Comparison of ENCODE assay signal across 24 cellular contexts in genomic region chrX:39311646-39312045, GRCh38.
DNase-seq lines count a peak whose midpoint lies in the region; ATAC-seq, FAIRE-seq and TF ChIP-seq lines count a peak whose summit lies in the region.
"Had no signal": no experiment of that assay in that cellular context is flagged by ENCODE, and none has a peak within 500 bp of the region (broad histone marks: within the 10 kb centered on the region; RNA-seq: fewer than 3 reads in every experiment).

No MANE protein-coding gene starts in this region.

- H3K27ac ChIP-seq in BLaER1 (peak overlapping the region; percentile 62), endothelial cell of umbilical vein (ENCODE audit: insufficient read depth, low read depth, low read length) (no peak overlapping the region)
- peak overlapping the region; percentile 93 for H3K27ac ChIP-seq in CD4-positive, CD25-positive, alpha-beta regulatory T cell (ENCODE audit: insufficient read depth, low read length, poor library complexity, severe bottlenecking)
- H3K27ac ChIP-seq: cardiac muscle cell, GM23248, stomach, transverse colon had no signal

- FAIRE-seq in endothelial cell of umbilical vein (lab: Jason Lieb, UNC) = no peak
- FAIRE-seq in H54 (lab: Jason Lieb, UNC) = no peak

- H3K9ac ChIP-seq in BLaER1 (no peak overlapping the region), endothelial cell of umbilical vein (replicated peaks; ENCODE audit: extremely low read depth, insufficient read depth, low read length) (no peak overlapping the region)
- H3K9ac ChIP-seq: GM23248, SK-N-SH had no signal

- POLR2A ChIA-PET in endothelial cell of umbilical vein (lab: Charles Lee) = no interaction called here

- no TSS peak for BruUV-seq in endothelial cell of umbilical vein (replicated peaks; lab: Mats Ljungman, UMichigan)

- dilution Hi-C loops in endothelial cell of umbilical vein (cut with MboI; ENCODE audit: extremely low pct_ligation_motif_present, low sequenced_read_pairs) = no loop called here

- peak overlapping the region; percentile 99 to 100 (median 99) for H3K27ac Mint-ChIP-seq in CD4-positive, CD25-positive, alpha-beta regulatory T cell
- H3K27ac Mint-ChIP-seq in T-helper 2 cell treated with Interferon-gamma antibody and Interleukin-4, amounts not matched to agents 5 μg/mL and 100 μg/mL, for 36 hours = peak overlapping the region; percentile 98
- H3K27ac Mint-ChIP-seq: WTC11 had no signal

- CTCF ChIA-PET in endothelial cell of umbilical vein (lab: Charles Lee) = no interaction called here

- H4K20me1 ChIP-seq in BLaER1 (no peaks in the 10 kb centered on the region), endothelial cell of umbilical vein (replicated peaks; ENCODE audit: control insufficient read depth, extremely low read depth, insufficient read depth, low read length) (no peaks in the 10 kb centered on the region)

- peaks cover 0 to 7% (median 0%) of the 10 kb centered on the region in 7 donors for H3K9me3 Mint-ChIP-seq in CD4-positive, CD25-positive, alpha-beta regulatory T cell
- peaks cover 4% of the 10 kb centered on the region for H3K9me3 Mint-ChIP-seq in T-helper 2 cell treated with Interferon-gamma antibody and Interleukin-4, amounts not matched to agents 5 μg/mL and 100 μg/mL, for 36 hours

- peaks cover 23% of the 10 kb centered on the region for H3K36me3 Mint-ChIP-seq in CD4-positive, CD25-positive, alpha-beta regulatory T cell
- peaks cover 27% of the 10 kb centered on the region for H3K36me3 Mint-ChIP-seq in T-helper 2 cell treated with Interferon-gamma antibody and Interleukin-4, amounts not matched to agents 5 μg/mL and 100 μg/mL, for 36 hours (ENCODE audit: low read depth)
- H3K36me3 Mint-ChIP-seq: WTC11 had no signal

- intact Hi-C loops in endothelial cell of umbilical vein (cut with micrococcal nuclease) = no loop called here

- H3K9me3 ChIP-seq in BLaER1 (no peaks in the 10 kb centered on the region), endothelial cell of umbilical vein (replicated peaks; ENCODE audit: control insufficient read depth, insufficient read depth, low read length) (no peaks in the 10 kb centered on the region)
- H3K9me3 ChIP-seq in CD4-positive, CD25-positive, alpha-beta regulatory T cell (ENCODE audit: control insufficient read depth in 2 of 2, low read length in 2 of 2) = no peaks in the 10 kb centered on the region
- H3K9me3 ChIP-seq: SK-N-SH, transverse colon had no signal

- H3K4me1 ChIP-seq in BLaER1 = peaks cover 66% of the 10 kb centered on the region
- H3K4me1 ChIP-seq in CD4-positive, CD25-positive, alpha-beta regulatory T cell (ENCODE audit: control insufficient read depth, insufficient read depth, low read length, poor library complexity, severe bottlenecking) = peaks cover 59% of the 10 kb centered on the region
- H3K4me1 ChIP-seq in endothelial cell of umbilical vein (ENCODE audit: control insufficient read depth, extremely low read depth, insufficient read depth, low read length) = peaks cover 37% of the 10 kb centered on the region
- H3K4me1 ChIP-seq: stomach, transverse colon had no signal

- ATAC-seq in CD4-positive, CD25-positive, alpha-beta regulatory T cell (ENCODE audit: low read depth in 2 of 2) = peak; percentile 79 to 82
- no peak for ATAC-seq in HG03025 (IDR thresholded peaks at IDR 0.05; ENCODE audit: low FRiP score, unreplicated experiment)
- ATAC-seq: WTC11 had no signal

- H3K36me3 ChIP-seq in BLaER1 (no peaks in the 10 kb centered on the region), endothelial cell of umbilical vein (ENCODE audit: control insufficient read depth in 2 of 2, extremely low read depth in 1 of 2, insufficient read depth in 2 of 2, low read length in 2 of 2) (no peaks in the 10 kb centered on the region)
- no peaks in the 10 kb centered on the region for H3K36me3 ChIP-seq in CD4-positive, CD25-positive, alpha-beta regulatory T cell (ENCODE audit: control insufficient read depth, insufficient read depth, low read length)
- H3K36me3 ChIP-seq: cardiac muscle cell, stomach, transverse colon had no signal

- no peaks in the 10 kb centered on the region for H3K27me3 Mint-ChIP-seq in CD4-positive, CD25-positive, alpha-beta regulatory T cell
- H3K27me3 Mint-ChIP-seq in T-helper 2 cell treated with Interferon-gamma antibody and Interleukin-4, amounts not matched to agents 5 μg/mL and 100 μg/mL, for 36 hours (ENCODE audit: low read depth) = no peaks in the 10 kb centered on the region

- H3K4me3 Mint-ChIP-seq in CD4-positive, CD25-positive, alpha-beta regulatory T cell = peak overlapping the region; percentile 64 to 76 (median 72)
- no peak overlapping the region for H3K4me3 Mint-ChIP-seq in T-helper 2 cell treated with Interferon-gamma antibody and Interleukin-4, amounts not matched to agents 5 μg/mL and 100 μg/mL, for 36 hours
- H3K4me3 Mint-ChIP-seq: WTC11 had no signal

- H3K27me3 ChIP-seq in BLaER1 = no peaks in the 10 kb centered on the region
- H3K27me3 ChIP-seq in CD4-positive, CD25-positive, alpha-beta regulatory T cell (ENCODE audit: control insufficient read depth, insufficient read depth, low read length) = no peaks in the 10 kb centered on the region
- H3K27me3 ChIP-seq in endothelial cell of umbilical vein (ENCODE audit: control insufficient read depth in 2 of 2, insufficient read depth in 2 of 2, low read length in 2 of 2) = no peaks in the 10 kb centered on the region
- H3K27me3 ChIP-seq: cardiac muscle cell, stomach, transverse colon had no signal

- H2AFZ ChIP-seq in endothelial cell of umbilical vein (ENCODE audit: low read depth, low read length) = no peak overlapping the region
- H2AFZ ChIP-seq: GM23248 had no signal

- H3K4me3 ChIP-seq in BLaER1 (no peak overlapping the region), endothelial cell of umbilical vein (replicated peaks in 1 of 3; ENCODE audit: insufficient read depth in 1 of 3, low read depth in 1 of 3, low read length in 3 of 3) (no peak overlapping the region)
- peak overlapping the region; percentile 26 for H3K4me3 ChIP-seq in CD4-positive, CD25-positive, alpha-beta regulatory T cell (ENCODE audit: low read depth, low read length)
- H3K4me3 ChIP-seq: cardiac muscle cell, GM23248, stomach, transverse colon had no signal

- H3K4me2 ChIP-seq in BLaER1 (peak overlapping the region; percentile 77), endothelial cell of umbilical vein (ENCODE audit: insufficient read depth, low read length) (no peak overlapping the region)
- H3K4me2 ChIP-seq: SK-N-SH had no signal

- TF ChIP-seq POLR2A in endothelial cell of umbilical vein (IDR thresholded peaks at IDR 0.05; ENCODE audit: low read depth, low read length) (no peak), H54 (IDR thresholded peaks at IDR 0.05; ENCODE audit: low read depth, low read length) (no peak)

- no peaks in the 10 kb centered on the region for H3K79me2 ChIP-seq in endothelial cell of umbilical vein (ENCODE audit: control insufficient read depth, insufficient read depth, low read length)

- DNase-seq in CD4-positive, CD25-positive, alpha-beta regulatory T cell = peak in 2 of 3 donors; percentile 24 to 79
- DNase-seq in T-helper 2 cell treated with Interferon-gamma antibody and Interleukin-4, amounts not matched to agents 5 μg/mL and 100 μg/mL, for 36 hours (ENCODE audit: low spot score) = no peak
- DNase-seq in endothelial cell of umbilical vein (ENCODE audit: low read depth, low spot score) = peak; percentile 1
- no peak for DNase-seq in H54 (ENCODE audit: insufficient read length, low spot score)
- no peak for DNase-seq in COR-L47 (lab: John Stamatoyannopoulos, UW)
- DNase-seq: activated effector memory CD4-positive, alpha-beta T cell treated with Interleukin-2 at 50 U/mL for 16 hours; anterior cingulate cortex; EL; GM23248; head of caudate nucleus; mammary epithelial cell; NCI-H1436 treated with DMSO at 0.1 percent for 48 hours; NCI-H2171 treated with DMSO at 0.1 percent for 48 hours; NCI-H748 treated with DMSO at 0.1 percent for 48 hours; retina; SK-N-SH; stimulated activated CD4-positive, alpha-beta T cell treated with anti-CD3 and anti-CD28 coated beads, Interleukin-4, amount 100 ng/mL, for 1 hour; stomach; T1000; transverse colon had no signal

- TF ChIP-seq CTCF in endothelial cell of umbilical vein (IDR thresholded peaks at IDR 0.05; ENCODE audit: extremely low read depth in 1 of 2, insufficient read depth in 1 of 2, low read depth in 1 of 2, low read length in 2 of 2) = no peak

- no peaks in the 10 kb centered on the region for H3K9me1 ChIP-seq in endothelial cell of umbilical vein (replicated peaks; ENCODE audit: control insufficient read depth, extremely low read depth, insufficient read depth, low read length)

- peaks cover 19 to 89% (median 53%) of the 10 kb centered on the region in 4 donors for H3K4me1 Mint-ChIP-seq in CD4-positive, CD25-positive, alpha-beta regulatory T cell
- H3K4me1 Mint-ChIP-seq in T-helper 2 cell treated with Interferon-gamma antibody and Interleukin-4, amounts not matched to agents 5 μg/mL and 100 μg/mL, for 36 hours (ENCODE audit: low read depth) = peaks cover 53% of the 10 kb centered on the region

TF ChIP-seq in endothelial cell of umbilical vein, 7 proteins besides CTCF, POLR2A, EP300 and RAD21:
- TF ChIP-seq MAX (IDR thresholded peaks at IDR 0.05; ENCODE audit: insufficient read depth, insufficient read length) (no peak), POLR2AphosphoS5 (IDR thresholded peaks at IDR 0.05; ENCODE audit: insufficient read depth, low read depth, low read length) (no peak), EZH2 (IDR thresholded peaks at IDR 0.05; ENCODE audit: borderline replicate concordance, low read depth, low read length, severe bottlenecking) (no peak), FOS (IDR thresholded peaks at IDR 0.05; ENCODE audit: borderline replicate concordance, insufficient read depth, low read length) (no peak), GATA2 (IDR thresholded peaks at IDR 0.05; ENCODE audit: insufficient read depth, insufficient read length, low read depth, low read length) (no peak), MYC (IDR thresholded peaks at IDR 0.05; ENCODE audit: low read depth, low read length) (no peak), JUN (IDR thresholded peaks at IDR 0.05; ENCODE audit: borderline replicate concordance, insufficient read depth, insufficient read length, low read depth) (no peak)

Comparison
In these comparisons a context has a peak if more than half of its experiments do, and no peak if none do; other contexts are left out.
1. DNase-seq: peak in CD4-positive, CD25-positive, alpha-beta regulatory T cell (2 of 3) and endothelial cell of umbilical vein (single experiment); none in T-helper 2 cell treated with Interferon-gamma antibody and Interleukin-4, amounts not matched to agents 5 μg/mL and 100 μg/mL, for 36 hours (single experiment), H54 (single experiment) and COR-L47 (single experiment).